In the genomic region with DNA sequence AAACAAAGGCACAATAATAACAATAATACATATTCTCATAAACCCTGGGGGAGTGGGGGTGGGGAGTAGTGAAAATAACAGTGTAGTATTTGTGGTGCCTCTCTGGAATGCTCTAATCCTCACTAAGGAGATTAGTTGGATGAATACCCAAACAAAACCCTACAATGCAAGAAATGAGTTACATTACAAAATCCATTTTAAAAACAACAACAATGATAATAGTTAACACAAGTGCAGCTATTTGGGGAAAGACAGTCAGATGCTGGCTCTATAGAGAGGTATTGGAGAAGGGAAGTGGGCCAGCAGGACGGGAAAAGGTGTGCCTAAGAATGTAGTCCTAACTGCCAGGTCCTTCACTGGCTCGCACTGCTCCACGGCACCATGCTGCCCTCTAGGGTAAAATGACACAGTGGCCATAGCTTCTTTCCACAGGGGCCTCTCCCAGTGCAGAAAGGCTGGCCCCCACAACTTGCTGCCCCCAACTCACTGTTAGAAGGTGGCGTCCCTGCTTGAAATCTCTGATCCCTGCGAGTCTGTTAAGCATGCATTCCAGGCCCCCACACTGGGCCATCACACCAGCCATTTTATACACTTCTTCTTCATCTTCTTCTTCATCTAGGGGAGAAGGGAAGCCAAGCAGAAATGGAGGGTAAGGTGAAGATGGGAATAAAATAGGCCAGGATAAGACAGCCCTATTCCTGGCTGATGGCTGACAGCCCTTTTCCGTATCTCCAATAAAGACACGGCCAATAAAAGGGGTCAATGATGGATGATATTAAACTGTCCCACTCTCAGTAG, we compare ENCODE assay signal across 8 cellular contexts.
DNase-seq lines count a peak whose midpoint lies in the region; TF ChIP-seq lines count a peak whose summit lies in the region.

No MANE protein-coding gene starts in this region.

- WGBS in esophagus squamous epithelium, 2 donors, result 50 to 52% methylated on average over 6 to 7 of the region's 7 CpGs
- no CpG with 5 or more reads among the region's 7 CpGs for WGBS in neuronal stem cell (ENCODE audit: extremely low coverage in 2 of 2, insufficient read length in 2 of 2, insufficient replicate concordance in 1 of 2), 2 donors

- H2BK15ac ChIP-seq in neuronal stem cell (ENCODE audit: low read length), result no peak overlapping the region

- TF ChIP-seq CTCF in GM06990 (IDR thresholded peaks at IDR 0.05; ENCODE audit: insufficient read depth, low read length, poor library complexity, severe bottlenecking) (peak; percentile 12), esophagus squamous epithelium (IDR thresholded peaks at IDR 0.05) (peak; percentile 36 to 81 (median 56))

- no peak for TF ChIP-seq POLR2A in esophagus squamous epithelium (IDR thresholded peaks at IDR 0.05)

- no peaks in the 10 kb centered on the region for H3K79me1 ChIP-seq in neuronal stem cell (ENCODE audit: low read depth, low read length)

- H3K9me3 ChIP-seq in esophagus squamous epithelium (no peaks in the 10 kb centered on the region), neuronal stem cell (replicated peaks in 1 of 2; ENCODE audit: control insufficient read depth in 2 of 2, insufficient read depth in 1 of 2, low read depth in 1 of 2, low read length in 2 of 2) (no peaks in the 10 kb centered on the region)

- H3K4me1 ChIP-seq in esophagus squamous epithelium (peaks cover 0 to 10% (median 0%) of the 10 kb centered on the region in 3 donors), neuronal stem cell (ENCODE audit: control insufficient read depth in 2 of 2, insufficient read depth in 1 of 2, low read depth in 1 of 2, low read length in 2 of 2) (peaks cover 0 to 2% of the 10 kb centered on the region in 2 donors)

- no peak overlapping the region for H3K4me2 ChIP-seq in neuronal stem cell (ENCODE audit: insufficient read depth, low read length, poor library complexity, severe bottlenecking)

- no peak overlapping the region for H3K4ac ChIP-seq in neuronal stem cell (ENCODE audit: low read length)

- no peak overlapping the region for H2BK120ac ChIP-seq in neuronal stem cell (ENCODE audit: low read depth, low read length)

- no peak overlapping the region for H3K9ac ChIP-seq in neuronal stem cell (ENCODE audit: low read depth, low read length, poor library complexity)

- H2AFZ ChIP-seq in neuronal stem cell (ENCODE audit: low read length), result no peak overlapping the region

- H3K27me3 ChIP-seq in GM06990 (replicated peaks; ENCODE audit: control insufficient read depth, insufficient read depth, low read length) (no peaks in the 10 kb centered on the region), esophagus squamous epithelium (no peaks in the 10 kb centered on the region), neuronal stem cell (ENCODE audit: control insufficient read depth in 3 of 3, insufficient read depth in 3 of 3, low read depth in 1 of 3, low read length in 3 of 3) (no peaks in the 10 kb centered on the region)

- no peak overlapping the region for H3K27ac ChIP-seq in esophagus squamous epithelium
- H3K27ac ChIP-seq in neuronal stem cell (replicated peaks; ENCODE audit: low read length), result no peak overlapping the region

- no peak overlapping the region for H3K14ac ChIP-seq in neuronal stem cell (ENCODE audit: low read length)

- no peak overlapping the region for H2BK12ac ChIP-seq in neuronal stem cell (ENCODE audit: low read length)

- no peak overlapping the region for H3K4me3 ChIP-seq in GM06990 (replicated peaks; ENCODE audit: low read depth, low read length)
- no peak overlapping the region for H3K4me3 ChIP-seq in esophagus squamous epithelium
- no peak overlapping the region for H3K4me3 ChIP-seq in neuronal stem cell (ENCODE audit: low read length in 2 of 2)

- no peak overlapping the region for H2AK5ac ChIP-seq in neuronal stem cell (ENCODE audit: low read depth, low read length)

- H4K91ac ChIP-seq in neuronal stem cell (ENCODE audit: low read depth, low read length, poor library complexity), result no peak overlapping the region

- no peak overlapping the region for H3K23ac ChIP-seq in neuronal stem cell (ENCODE audit: low read depth, low read length, poor library complexity)

- H4K8ac ChIP-seq in neuronal stem cell (ENCODE audit: low read depth, low read length), result no peak overlapping the region

- H3K36me3 ChIP-seq in GM06990 (ENCODE audit: control insufficient read depth, insufficient read depth, low read length), result peaks cover 52% of the 10 kb centered on the region
- H3K36me3 ChIP-seq in esophagus squamous epithelium, result peaks cover 40 to 100% (median 59%) of the 10 kb centered on the region in 3 donors
- peaks cover 75 to 100% of the 10 kb centered on the region in 2 donors for H3K36me3 ChIP-seq in neuronal stem cell (replicated peaks in 1 of 2; ENCODE audit: control insufficient read depth in 2 of 2, insufficient read depth in 2 of 2, low read length in 2 of 2)

- intact Hi-C loops in esophagus squamous epithelium (cut with DNase I), result no loop called here

- no peak overlapping the region for H2BK5ac ChIP-seq in neuronal stem cell (ENCODE audit: low read length)

- H3K18ac ChIP-seq in neuronal stem cell (ENCODE audit: low read length), result no peak overlapping the region

- no peak for DNase-seq in GM06990 (ENCODE audit: extremely low read depth, insufficient read length)
- peak; percentile 86 for DNase-seq in NCI-H82 (lab: John Stamatoyannopoulos, UW)
- DNase-seq in esophagus squamous epithelium (lab: John Stamatoyannopoulos, UW), result no peak
- DNase-seq in neuronal stem cell (ENCODE audit: low spot score), result peak; percentile 9
- DNase-seq in OCI-M2 (lab: John Stamatoyannopoulos, UW; ENCODE audit: unreplicated experiment), result no peak
- DNase-seq in NCI-H446 (lab: John Stamatoyannopoulos, UW), result no peak
- DNase-seq in stimulated activated CD4-positive, alpha-beta T cell treated with anti-CD3 and anti-CD28 coated beads, Interleukin-1b, Interleukin-23, amount 100 ng/mL, for 48 hours, result no peak
- no peak for DNase-seq in NOMO-1 treated with DMSO at 0.1 percent for 48 hours (lab: John Stamatoyannopoulos, UW; ENCODE audit: unreplicated experiment)

Comparison
In these comparisons a context has a peak if more than half of its experiments do, and no peak if none do; other contexts are left out.
1. DNase-seq: peak in NCI-H82 (single experiment) and neuronal stem cell (single experiment); none in GM06990 (single experiment), esophagus squamous epithelium (single experiment), OCI-M2 (single experiment), NCI-H446 (0 of 2), stimulated activated CD4-positive, alpha-beta T cell treated with anti-CD3 and anti-CD28 coated beads, Interleukin-1b, Interleukin-23, amount 100 ng/mL, for 48 hours (single experiment) and NOMO-1 treated with DMSO at 0.1 percent for 48 hours (single experiment).